In the genomic region with DNA sequence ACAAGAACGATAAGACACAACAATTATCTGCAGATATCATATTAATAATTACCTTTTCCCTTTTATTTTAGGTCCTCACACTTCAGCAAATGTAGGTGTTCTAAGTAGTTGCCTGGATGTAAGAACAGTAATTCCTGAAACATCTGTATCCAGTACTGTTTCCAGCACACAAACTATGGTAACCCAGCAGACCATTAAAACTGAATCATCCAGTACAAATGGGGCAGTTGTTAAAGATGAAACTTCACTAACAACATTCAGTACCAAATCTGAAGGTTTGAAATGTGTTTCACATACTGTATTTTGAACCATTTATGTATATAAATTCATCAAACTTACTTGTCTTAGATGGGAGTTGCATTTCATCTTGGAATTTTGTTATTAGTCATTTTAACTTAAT, we compare ENCODE assay signal across 22 cellular contexts.
"Had no signal": no experiment of that assay in that cellular context is flagged by ENCODE, and none has a peak within 500 bp of the region (broad histone marks: within the 10 kb centered on the region; RNA-seq: fewer than 3 reads in every experiment).

No MANE protein-coding gene starts in this region.

- H3K9me3 ChIP-seq: gastrocnemius medialis, heart left ventricle, mucosa of descending colon, neutrophil, right lobe of liver, stomach, thyroid gland had no signal

- H3K27me3 ChIP-seq: gastrocnemius medialis, heart left ventricle, hepatocyte, neutrophil, right lobe of liver, stomach, thyroid gland had no signal

- H3K4me2 ChIP-seq: hepatocyte, smooth muscle cell had no signal

- H3K27ac ChIP-seq: gastrocnemius medialis, heart left ventricle, hepatocyte, neutrophil, parathyroid adenoma, right lobe of liver, stomach, thyroid gland had no signal

- H2AFZ ChIP-seq: hepatocyte, parathyroid adenoma had no signal

- H3K9ac ChIP-seq: parathyroid adenoma had no signal

- ATAC-seq: effector memory CD8-positive, alpha-beta T cell; gastrocnemius medialis; heart left ventricle; left lobe of liver; mucosa of descending colon; natural killer cell treated with Interleukin-12 subunit alpha and Interleukin-12 subunit beta and Interleukin-15 and Interleukin-18, amount 100 ng/mL, for 72 hours; right lobe of liver had no signal

- DNase-seq: cortex of kidney; effector memory CD8-positive, alpha-beta T cell; gastrocnemius medialis; heart left ventricle; kidney; mesenchymal stem cell; mucosa of descending colon; naive B cell; right lobe of liver; stimulated activated CD4-positive, alpha-beta T cell treated with anti-CD3 and anti-CD28 coated beads, Interleukin-12 subunit alpha, Interleukin-12 subunit beta, amount 100 ng/mL, for 4 hours; stimulated activated CD4-positive, alpha-beta T cell treated with anti-CD3 and anti-CD28 coated beads, Interleukin-1b, Interleukin-23, amount 100 ng/mL, for 48 hours; stimulated activated CD4-positive, alpha-beta T cell treated with anti-CD3 and anti-CD28 coated beads, Interleukin-4, amount 100 ng/mL, for 1 hour; stimulated activated CD8-positive, alpha-beta memory T cell treated with anti-CD3 and anti-CD28 coated beads, Interleukin-4, amount 100 ng/mL, for 48 hours; stimulated activated naive CD4-positive, alpha-beta T cell treated with Interleukin-2 at 50 U/mL for 16 hours; stomach; thyroid gland had no signal

- H3K79me2 ChIP-seq: hepatocyte, parathyroid adenoma had no signal

- H3K4me1 ChIP-seq: gastrocnemius medialis, heart left ventricle, parathyroid adenoma, right lobe of liver, stomach, thyroid gland had no signal

- H3K4me3 ChIP-seq: gastrocnemius medialis, heart left ventricle, hepatocyte, mucosa of descending colon, right lobe of liver, smooth muscle cell, stomach, thyroid gland had no signal
